In genomic region chrX:107777536-107777832, GRCh38 we compare ENCODE assay signal across 8 cellular contexts. TPM values are rescaled to one million over a fixed set of nuclear protein-coding genes. Genes with fewer than 3 reads are reported as not detected.
A peak's percentile ranks its signal among the peaks of the same experiment; 100 is the strongest.
DNase-seq lines count a peak whose midpoint lies in the region; ATAC-seq and TF ChIP-seq lines count a peak whose summit lies in the region.

TSS of gene NCBP2L (plus strand) at chrX:107777733. CDS start at chrX:107794221, 16,488 bp downstream.

- H3K4me2 ChIP-seq in GM23338 = peak within 1 kb of the TSS; percentile 83

- no peak for DNase-seq in GM23338 (ENCODE audit: low spot score)
- DNase-seq in activated B cell treated with CpG ODN at 0.5 μM for 24 hours = no peak
- DNase-seq in foreskin fibroblast = no peak
- DNase-seq in middle frontal gyrus (ENCODE audit: extremely low spot score, low spot score) = no peak
- DNase-seq in WERI-Rb-1 = no peak

- peak within 1 kb of the TSS; percentile 60 for H3K4me3 ChIP-seq in GM23338
- H3K4me3 ChIP-seq in foreskin fibroblast (ENCODE audit: low read depth in 1 of 2, low read length in 2 of 2) = peak within 1 kb of the TSS; percentile 44 to 52
- peak within 1 kb of the TSS in 5 of 7 experiments; percentile 30 to 53 (median 42) for H3K4me3 ChIP-seq in skin epidermis
- H3K4me3 ChIP-seq in WERI-Rb-1 (ENCODE audit: low read depth, low read length) = no peak within 1 kb of the TSS

- H3K4me3 Mint-ChIP-seq in GM23338 = peak within 1 kb of the TSS; percentile 71
- H3K4me3 Mint-ChIP-seq in activated B cell treated with CpG ODN at 0.5 μM for 24 hours = peak within 1 kb of the TSS; percentile 87

- H3K9me2 ChIP-seq in GM23338 (ENCODE audit: insufficient read depth) = no peaks in the 10 kb centered on the region

- intact Hi-C loops in activated B cell treated with CpG ODN at 0.5 μM for 24 hours (cut with micrococcal nuclease) = loop anchor here (1.0 to 10.0 kb wide), 14 partner anchors 35 to 883 kb away; partner anchors contain the start of genes PRPS1 and RBM41

- no peaks in the 10 kb centered on the region for H3K9me3 Mint-ChIP-seq in GM23338
- no peaks in the 10 kb centered on the region for H3K9me3 Mint-ChIP-seq in activated B cell treated with CpG ODN at 0.5 μM for 24 hours

- H3K36me3 Mint-ChIP-seq in GM23338 (ENCODE audit: low read depth) (no peaks in the 10 kb centered on the region), activated B cell treated with CpG ODN at 0.5 μM for 24 hours (ENCODE audit: low read depth) (no peaks in the 10 kb centered on the region)

- no peaks in the 10 kb centered on the region for H3F3A ChIP-seq in GM23338 (replicated peaks; ENCODE audit: low read depth)

- peaks cover 21% of the 10 kb centered on the region for H3K4me1 ChIP-seq in GM23338 (ENCODE audit: insufficient read depth)

- no peaks in the 10 kb centered on the region for H4K20me1 ChIP-seq in GM23338 (replicated peaks; ENCODE audit: insufficient read depth)

- no peaks in the 10 kb centered on the region for H3K9me3 ChIP-seq in WERI-Rb-1 (ENCODE audit: severe bottlenecking)

- H2AFZ ChIP-seq in GM23338 = no peak within 1 kb of the TSS; the same call in 1 of the 2 replicates

- CTCF ChIA-PET in activated B cell treated with CpG ODN at 0.5 μM for 24 hours (lab: Charles Lee) = interaction anchor here (0.9 to 8.7 kb wide), 15 partner anchors 11 to 904 kb away, joined by 3 to 146 read pairs (median 4); no protein-coding TSS in a partner anchor

- no peak within 1 kb of the TSS for H3K27ac ChIP-seq in GM23338 (ENCODE audit: low read depth)
- peak within 1 kb of the TSS in 9 of 21 experiments; percentile 3 to 81 (median 69) for H3K27ac ChIP-seq in skin epidermis
- H3K27ac ChIP-seq in WERI-Rb-1 = no peak within 1 kb of the TSS

- no peak for TF ChIP-seq CTCF in GM23338 (conservative IDR thresholded peaks at IDR 0.05; ENCODE audit: low read depth in 2 of 2)
- TF ChIP-seq CTCF in activated B cell treated with CpG ODN at 0.5 μM for 24 hours (IDR thresholded peaks at IDR 0.05) = no peak
- TF ChIP-seq CTCF in foreskin fibroblast (IDR thresholded peaks at IDR 0.05; ENCODE audit: low read depth, low read length) = no peak
- no peak for TF ChIP-seq CTCF in WERI-Rb-1 (IDR thresholded peaks at IDR 0.05; ENCODE audit: low read depth, low read length)

- H3K27me3 ChIP-seq in GM23338 (ENCODE audit: insufficient read depth) (peaks cover 37% of the 10 kb centered on the region), WERI-Rb-1 (ENCODE audit: insufficient read depth, low read depth, severe bottlenecking) (peaks cover 47% of the 10 kb centered on the region)

- H3K27me3 Mint-ChIP-seq in GM23338 (ENCODE audit: insufficient read depth, low read depth, poor library complexity) (peaks cover 30% of the 10 kb centered on the region), activated B cell treated with CpG ODN at 0.5 μM for 24 hours (no peaks in the 10 kb centered on the region)

- H3K27ac Mint-ChIP-seq in GM23338 (no peak within 1 kb of the TSS), activated B cell treated with CpG ODN at 0.5 μM for 24 hours (peak within 1 kb of the TSS; percentile 67)

- H3K36me3 ChIP-seq in GM23338 (ENCODE audit: insufficient read depth) = no peaks in the 10 kb centered on the region
- no peaks in the 10 kb centered on the region for H3K36me3 ChIP-seq in WERI-Rb-1

- H3K4me1 Mint-ChIP-seq in GM23338 (peaks cover 23% of the 10 kb centered on the region), activated B cell treated with CpG ODN at 0.5 μM for 24 hours (peaks cover 14% of the 10 kb centered on the region)

- H3K79me2 ChIP-seq in GM23338 (replicated peaks; ENCODE audit: insufficient read depth) = no peaks in the 10 kb centered on the region

- POLR2A ChIA-PET in activated B cell treated with CpG ODN at 0.5 μM for 24 hours (lab: Charles Lee) = interaction anchor here (1.5 to 3.9 kb wide), 3 partner anchors 61 to 118 kb away, joined by 7 to 38 read pairs (median 35); no protein-coding TSS in a partner anchor

- no peak for ATAC-seq in GM23338
- ATAC-seq in activated B cell treated with CpG ODN at 0.5 μM for 24 hours (ENCODE audit: low read depth) = no peak
- ATAC-seq in HG03135 (IDR thresholded peaks at IDR 0.05; ENCODE audit: unreplicated experiment) = no peak
- ATAC-seq in HG03565 (IDR thresholded peaks at IDR 0.05; ENCODE audit: unreplicated experiment) = no peak

TF ChIP-seq in GM23338, 12 proteins besides CTCF, POLR2A, EP300 and RAD21:
- TF ChIP-seq NANOG (IDR thresholded peaks at IDR 0.05; ENCODE audit: borderline replicate concordance) (no peak), ZNF331 (CRISPR knock-in tag; IDR thresholded peaks at IDR 0.05; ENCODE audit: low read depth) (no peak)

RNA-seq across cellular contexts. Expression of gene NCBP2L, which starts in this region (rescaled TPM):
- not detected in 2 replicates for total RNA-seq in GM23338 (2014; rRNA removed; shearing (Covaris generic))
- polyA plus RNA-seq in GM23338 (2016; fragmentation: Nextera tagmentation; extraction: Ambion mirVana) = not detected in 2 replicates
- not detected in 2 replicates for total RNA-seq in activated B cell treated with CpG ODN at 0.5 μM for 24 hours
